Comparison of ENCODE assay signal across 1 cellular context in genomic region chr19:13053761-13054604, GRCh38.
TF ChIP-seq lines count a peak whose summit lies in the region.

No MANE protein-coding gene starts in this region.

TF ChIP-seq in HepG2, 621 proteins besides CTCF, POLR2A, EP300 and RAD21 (continued from another document and continues in another):
- TF ChIP-seq ATF2 (CRISPR knock-in tag; IDR thresholded peaks at IDR 0.05) (peak; percentile 74; the same call in 1 of the 2 replicates), CHD2 (IDR thresholded peaks at IDR 0.05; ENCODE audit: low read depth, low read length) (peak; percentile 70; the same call in 1 of the 2 replicates), SALL1 (CRISPR knock-in tag; IDR thresholded peaks at IDR 0.05) (peak; percentile 92), ZNF264 (CRISPR knock-in tag; IDR thresholded peaks at IDR 0.05) (peak; percentile 54; the same call in 1 of the 2 replicates), FOXA3 (CRISPR knock-in tag; IDR thresholded peaks at IDR 0.05) (peak; percentile 72), ZNF430 (CRISPR knock-in tag; IDR thresholded peaks at IDR 0.05) (peak; percentile 76; the same call in 1 of the 2 replicates), GFI1 (CRISPR knock-in tag; IDR thresholded peaks at IDR 0.05; ENCODE audit: borderline replicate concordance) (peak; percentile 85; the same call in 1 of the 2 replicates), ZBTB3 (CRISPR knock-in tag; IDR thresholded peaks at IDR 0.05; ENCODE audit: borderline replicate concordance, low read depth) (no peak), SOX6 (IDR thresholded peaks at IDR 0.05) (no peak), SOX6 (CRISPR knock-in tag; IDR thresholded peaks at IDR 0.05) (peak; percentile 96), ZBTB42 (CRISPR knock-in tag; IDR thresholded peaks at IDR 0.05) (peak; percentile 22; the same call in 1 of the 2 replicates), REXO4 (CRISPR knock-in tag; IDR thresholded peaks at IDR 0.05; ENCODE audit: borderline replicate concordance) (no peak), SP140L (CRISPR knock-in tag; IDR thresholded peaks at IDR 0.05; ENCODE audit: borderline replicate concordance) (0 out of 2 replicates have a peak, but pooled peaks have one; percentile 22), ZNF580 (CRISPR knock-in tag; IDR thresholded peaks at IDR 0.05; ENCODE audit: borderline replicate concordance, low read depth) (0 out of 2 replicates have a peak, but pooled peaks have one; percentile 41), TEAD3 (CRISPR knock-in tag; optimal IDR thresholded peaks at IDR 0.05; ENCODE audit: borderline replicate concordance) (peak; percentile 98), DMTF1 (CRISPR knock-in tag; IDR thresholded peaks at IDR 0.05) (no peak), FOXP4 (CRISPR knock-in tag; IDR thresholded peaks at IDR 0.05) (peak; percentile 83), BHLHE40 (IDR thresholded peaks at IDR 0.05; ENCODE audit: low read length) (peak; percentile 17; the same call in 1 of the 2 replicates), TRIM24 (CRISPR knock-in tag; IDR thresholded peaks at IDR 0.05) (peak; percentile 7; the same call in 1 of the 2 replicates), FOXK2 (IDR thresholded peaks at IDR 0.05) (0 out of 2 replicates have a peak, but pooled peaks have one; percentile 25), NFRKB (IDR thresholded peaks at IDR 0.05) (no peak), GATA4 (IDR thresholded peaks at IDR 0.05; ENCODE audit: borderline replicate concordance, low read depth) (no peak), RNF2 (conservative IDR thresholded peaks at IDR 0.05; ENCODE audit: low read depth) (no peak), PRPF4 (IDR thresholded peaks at IDR 0.05; ENCODE audit: low read depth, low read length, poor library complexity, severe bottlenecking) (no peak), KAT8 (CRISPR knock-in tag; IDR thresholded peaks at IDR 0.05) (peak; percentile 44; the same call in 1 of the 2 replicates), JARID2 (CRISPR knock-in tag; IDR thresholded peaks at IDR 0.05; ENCODE audit: insufficient replicate concordance) (no peak), ZSCAN30 (CRISPR knock-in tag; IDR thresholded peaks at IDR 0.05) (no peak), ZNF510 (CRISPR knock-in tag; IDR thresholded peaks at IDR 0.05; ENCODE audit: low read depth) (no peak), IRF2 (CRISPR knock-in tag; IDR thresholded peaks at IDR 0.05) (peak; percentile 62; the same call in 1 of the 2 replicates), ZNF3 (CRISPR knock-in tag; IDR thresholded peaks at IDR 0.05) (no peak), RBM22 (optimal IDR thresholded peaks at IDR 0.05; ENCODE audit: low read length) (peak; percentile 63), ZBTB1 (CRISPR knock-in tag; IDR thresholded peaks at IDR 0.05; ENCODE audit: borderline replicate concordance) (no peak), SAP130 (CRISPR knock-in tag; IDR thresholded peaks at IDR 0.05; ENCODE audit: low read depth) (peak; percentile 85), ZNF687 (CRISPR knock-in tag; IDR thresholded peaks at IDR 0.05) (peak; percentile 97), ZNF740 (CRISPR knock-in tag; IDR thresholded peaks at IDR 0.05) (peak; percentile 76; the same call in 1 of the 2 replicates), HOXA5 (CRISPR knock-in tag; IDR thresholded peaks at IDR 0.05) (peak; percentile 81), ZSCAN29 (CRISPR knock-in tag; conservative IDR thresholded peaks at IDR 0.05) (no peak), GATAD1 (CRISPR knock-in tag; IDR thresholded peaks at IDR 0.05) (peak; percentile 34; the same call in 1 of the 2 replicates), ZNF333 (CRISPR knock-in tag; IDR thresholded peaks at IDR 0.05; ENCODE audit: borderline replicate concordance) (0 out of 2 replicates have a peak, but pooled peaks have one; percentile 76), ATF7-NPFF (CRISPR knock-in tag; IDR thresholded peaks at IDR 0.05; ENCODE audit: low read depth) (peak; percentile 78), DNMT1 (CRISPR knock-in tag; IDR thresholded peaks at IDR 0.05) (peak; percentile 61; the same call in 1 of the 2 replicates), RXRA (CRISPR knock-in tag; IDR thresholded peaks at IDR 0.05) (peak; percentile 87), XRCC5 (optimal IDR thresholded peaks at IDR 0.05; ENCODE audit: low read length) (peak; percentile 80), HOXD1 (CRISPR knock-in tag; IDR thresholded peaks at IDR 0.05) (peak; percentile 57; the same call in 1 of the 2 replicates), ZNF703 (CRISPR knock-in tag; IDR thresholded peaks at IDR 0.05; ENCODE audit: borderline replicate concordance) (no peak), ZNF784 (CRISPR knock-in tag; IDR thresholded peaks at IDR 0.05; ENCODE audit: borderline replicate concordance) (peak; percentile 34; the same call in 1 of the 2 replicates), SIX4 (CRISPR knock-in tag; IDR thresholded peaks at IDR 0.05) (0 out of 2 replicates have a peak, but pooled peaks have one; percentile 36), ZGPAT (CRISPR knock-in tag; IDR thresholded peaks at IDR 0.05) (peak; percentile 85), STAG1 (CRISPR knock-in tag; IDR thresholded peaks at IDR 0.05) (peak; percentile 25), ZNF619 (CRISPR knock-in tag; IDR thresholded peaks at IDR 0.05) (no peak), ZBTB7B (CRISPR knock-in tag; IDR thresholded peaks at IDR 0.05) (peak; percentile 93), HMG20A (CRISPR knock-in tag; IDR thresholded peaks at IDR 0.05; ENCODE audit: borderline replicate concordance) (peak; percentile 70)
